Comparison of ENCODE assay signal across 8 cellular contexts in the genomic region with DNA sequence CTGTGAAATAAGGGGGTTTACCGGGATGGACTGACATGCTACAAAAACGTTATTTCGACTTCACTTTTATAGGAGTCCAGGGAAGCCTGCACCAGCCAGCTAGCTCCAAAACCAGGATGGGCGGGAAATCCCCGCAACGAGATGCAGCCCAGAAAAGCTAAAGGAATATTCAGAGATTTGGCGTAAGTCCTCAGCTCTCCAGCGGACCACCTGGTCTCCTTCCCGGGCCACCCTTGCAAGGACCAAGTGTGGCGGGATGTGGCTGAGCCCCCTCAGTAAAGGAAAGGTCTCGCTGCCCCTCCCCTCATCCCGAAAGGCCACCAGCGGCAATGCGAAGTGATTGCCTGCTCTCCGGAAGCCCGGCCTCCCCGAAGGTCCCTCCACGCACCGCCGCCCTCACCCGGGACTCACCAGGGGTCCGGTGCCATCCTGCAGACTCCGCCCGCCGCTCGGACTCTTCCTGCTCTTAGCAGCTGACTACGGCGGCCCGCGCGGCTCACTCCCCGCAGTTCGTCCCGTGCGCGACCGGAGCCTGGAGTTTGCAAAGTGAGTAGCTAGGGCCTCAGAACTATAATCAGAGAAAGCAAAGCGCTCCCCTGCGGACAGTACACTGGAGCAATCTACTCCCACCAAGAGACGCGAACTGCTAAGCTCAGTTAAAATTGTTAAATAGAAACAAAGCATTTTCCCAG. TPM values are rescaled to one million over a fixed set of nuclear protein-coding genes. Genes with fewer than 3 reads are reported as not detected.
DNase-seq lines count a peak whose midpoint lies in the region; ATAC-seq and TF ChIP-seq lines count a peak whose summit lies in the region.

Gene STX8, minus strand, starts transcription at position 440 of the 692 bp plus-strand sequence. Its CDS starts 12 bp downstream, at position 428.

- H3K36me3 Mint-ChIP-seq in CD4-positive, alpha-beta memory T cell: peaks cover 3 to 7% of the 10 kb centered on the region in 2 donors
- H3K36me3 Mint-ChIP-seq in activated T-cell treated with anti-CD3 and anti-CD28 coated beads, Interleukin-2, amount 50 U/mL, for 24 hours (ENCODE audit: low read depth): peaks cover 15% of the 10 kb centered on the region

- no peaks in the 10 kb centered on the region for H3K9me3 ChIP-seq in CD4-positive, alpha-beta memory T cell (ENCODE audit: control insufficient read depth in 1 of 2, low read length in 2 of 2)
- H3K9me3 ChIP-seq in Peyer's patch: no peaks in the 10 kb centered on the region
- no peaks in the 10 kb centered on the region for H3K9me3 ChIP-seq in muscle layer of duodenum (ENCODE audit: control insufficient read depth in 1 of 2, low read length in 2 of 2)

- no peaks in the 10 kb centered on the region for H3K36me3 ChIP-seq in CD4-positive, alpha-beta memory T cell (ENCODE audit: insufficient read depth, low read length)
- no peaks in the 10 kb centered on the region for H3K36me3 ChIP-seq in Peyer's patch
- no peaks in the 10 kb centered on the region for H3K36me3 ChIP-seq in muscle layer of duodenum (ENCODE audit: control insufficient read depth in 1 of 2, insufficient read depth in 2 of 2, low read length in 2 of 2)

- H3K9me3 Mint-ChIP-seq in CD4-positive, alpha-beta memory T cell: peaks cover 0 to 1% (median 0%) of the 10 kb centered on the region in 8 donors
- H3K9me3 Mint-ChIP-seq in activated T-cell treated with anti-CD3 and anti-CD28 coated beads, Interleukin-2, amount 50 U/mL, for 24 hours: no peaks in the 10 kb centered on the region

- H3K4me1 Mint-ChIP-seq in CD4-positive, alpha-beta memory T cell: peaks cover 18 to 38% (median 29%) of the 10 kb centered on the region in 4 donors
- peaks cover 30% of the 10 kb centered on the region for H3K4me1 Mint-ChIP-seq in activated T-cell treated with anti-CD3 and anti-CD28 coated beads, Interleukin-2, amount 50 U/mL, for 24 hours (ENCODE audit: low read depth)

- H3K27ac Mint-ChIP-seq in CD4-positive, alpha-beta memory T cell: peak within 1 kb of the TSS; percentile 87 to 97 (median 93)
- peak within 1 kb of the TSS; percentile 92 for H3K27ac Mint-ChIP-seq in activated T-cell treated with anti-CD3 and anti-CD28 coated beads, Interleukin-2, amount 50 U/mL, for 24 hours

- TF ChIP-seq CTCF in Peyer's patch (IDR thresholded peaks at IDR 0.05): peak in 2 of 6 experiments; percentile 6 to 8

- H3K4me3 Mint-ChIP-seq in CD4-positive, alpha-beta memory T cell: peak within 1 kb of the TSS; percentile 94 to 99 (median 98)
- H3K4me3 Mint-ChIP-seq in activated T-cell treated with anti-CD3 and anti-CD28 coated beads, Interleukin-2, amount 50 U/mL, for 24 hours: peak within 1 kb of the TSS; percentile 96

- H3K27ac ChIP-seq in CD4-positive, alpha-beta memory T cell (ENCODE audit: low read depth, low read length): peak within 1 kb of the TSS; percentile 52
- peak within 1 kb of the TSS; percentile 16 to 79 (median 38) for H3K27ac ChIP-seq in Peyer's patch
- H3K27ac ChIP-seq in muscle layer of duodenum (ENCODE audit: low read length): peak within 1 kb of the TSS; percentile 56

- CTCF ChIA-PET in CD4-positive, alpha-beta memory T cell (lab: Charles Lee; ENCODE audit: partially characterized antibody): interaction anchor here (1.1 to 3.5 kb wide), 5 partner anchors 10 to 169 kb away, joined by 3 to 34 read pairs (median 4); no protein-coding TSS in a partner anchor

- peak within 1 kb of the TSS; percentile 71 to 94 for H3K4me3 ChIP-seq in CD4-positive, alpha-beta memory T cell (ENCODE audit: low read length in 2 of 2)
- peak within 1 kb of the TSS; percentile 58 to 99 (median 80) for H3K4me3 ChIP-seq in Peyer's patch
- peak within 1 kb of the TSS; percentile 97 to 98 for H3K4me3 ChIP-seq in muscle layer of duodenum (ENCODE audit: low read depth in 1 of 2, low read length in 2 of 2)

- peak; percentile 12 to 43 for TF ChIP-seq POLR2A in Peyer's patch (IDR thresholded peaks at IDR 0.05)

- peaks cover 19% of the 10 kb centered on the region for H3K4me1 ChIP-seq in CD4-positive, alpha-beta memory T cell (ENCODE audit: insufficient read depth, low read length)
- H3K4me1 ChIP-seq in Peyer's patch (peaks cover 0 to 17% (median 2%) of the 10 kb centered on the region in 4 donors), muscle layer of duodenum (ENCODE audit: control insufficient read depth in 1 of 2, insufficient read depth in 2 of 2, low read length in 2 of 2) (peaks cover 7 to 23% of the 10 kb centered on the region in 2 donors)

- no peaks in the 10 kb centered on the region for H3K27me3 ChIP-seq in CD4-positive, alpha-beta memory T cell (ENCODE audit: insufficient read depth, low read length)
- H3K27me3 ChIP-seq in Peyer's patch (no peaks in the 10 kb centered on the region), muscle layer of duodenum (ENCODE audit: low read depth, low read length) (no peaks in the 10 kb centered on the region)

- DNase-seq in CD4-positive, alpha-beta memory T cell: peak; percentile 70 to 76 (median 71)
- DNase-seq in HS-5 (ENCODE audit: low read depth): peak; percentile 45
- DNase-seq in Peyer's patch: peak; percentile 90 to 96 (median 92)
- peak; percentile 89 for DNase-seq in activated T-cell treated with anti-CD3 and anti-CD28 coated beads, Interleukin-2, amount 50 U/mL, for 24 hours
- peak; percentile 74 for DNase-seq in stimulated activated CD8-positive, alpha-beta memory T cell treated with anti-CD3 and anti-CD28 coated beads, Interleukin-7, amount 100 ng/mL, for 24 hours (ENCODE audit: low read depth)

- ATAC-seq in GM19438 (IDR thresholded peaks at IDR 0.05; ENCODE audit: low read depth, unreplicated experiment) (peak; percentile 79), esophagus mucosa (peak; percentile 92)

- intact Hi-C loops in CD4-positive, alpha-beta memory T cell (cut with micrococcal nuclease): loop anchor here (10.0 kb wide), 1 partner anchor 189 kb away; no protein-coding TSS in a partner anchor

- no peaks in the 10 kb centered on the region for H3K27me3 Mint-ChIP-seq in CD4-positive, alpha-beta memory T cell
- H3K27me3 Mint-ChIP-seq in activated T-cell treated with anti-CD3 and anti-CD28 coated beads, Interleukin-2, amount 50 U/mL, for 24 hours: no peaks in the 10 kb centered on the region

- POLR2A ChIA-PET in CD4-positive, alpha-beta memory T cell (lab: Charles Lee; ENCODE audit: partially characterized antibody): interaction anchor here (1.1 to 3.2 kb wide), 2 partner anchors 10 to 621 kb away, joined by 3 to 37 read pairs; no protein-coding TSS in a partner anchor

RNA-seq across cellular contexts. Expression of gene STX8, which starts in this region (rescaled TPM):
- 10 to 100 TPM; 54.2 to 59.5 TPM for total RNA-seq in CD4-positive, alpha-beta memory T cell
- polyA plus RNA-seq in CD4-positive, alpha-beta memory T cell: 100 to 1,000 TPM; 156 to 206 TPM
- total RNA-seq in Peyer's patch (100 to 1,000 TPM in 1 of 4 donors, 10 to 100 TPM in 3; 38.8 to 102 (median 68.5) TPM), esophagus mucosa (45.9 TPM)

Comparison
In these comparisons a context has a peak if more than half of its experiments do, and no peak if none do; other contexts are left out.
1. Peak in every context shown above with its lines: DNase-seq, ATAC-seq, H3K4me3 ChIP-seq and H3K27ac ChIP-seq.